In the genomic region with DNA sequence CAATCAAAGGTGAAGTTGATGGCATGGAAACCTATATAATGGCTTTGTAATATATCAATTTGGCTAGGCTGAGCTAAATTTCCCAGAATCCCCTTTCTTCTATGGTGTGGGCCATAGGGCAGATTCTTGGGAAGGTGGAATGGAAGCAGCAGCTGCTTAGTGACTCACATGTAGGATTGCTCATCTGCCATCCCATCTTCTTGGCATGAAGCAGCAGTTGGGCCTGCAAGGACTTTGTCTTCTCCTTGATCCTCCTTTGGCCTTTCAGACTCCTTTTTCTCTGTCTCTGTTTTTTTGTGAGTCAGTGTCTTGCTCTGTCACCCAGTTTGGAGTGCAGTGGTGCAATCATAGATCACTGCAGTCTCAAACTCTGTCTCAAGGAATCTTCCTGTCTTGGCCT, we compare ENCODE assay signal across 23 cellular contexts. TPM values are rescaled to one million over a fixed set of nuclear protein-coding genes. Genes with fewer than 3 reads are reported as not detected.
A peak's percentile ranks its signal among the peaks of the same experiment; 100 is the strongest.
DNase-seq lines count a peak whose midpoint lies in the region; ATAC-seq, FAIRE-seq and TF ChIP-seq lines count a peak whose summit lies in the region.
"Had no signal": no experiment of that assay in that cellular context is flagged by ENCODE, and none has a peak within 500 bp of the region (broad histone marks: within the 10 kb centered on the region; RNA-seq: fewer than 3 reads in every experiment).

No MANE protein-coding gene starts in this region.

- H3K4me2 ChIP-seq in K562 (ENCODE audit: insufficient read depth, low read length) (no peak overlapping the region; the same call in 1 of the 2 replicates), H9 (ENCODE audit: insufficient read depth, insufficient read length, low read length) (no peak overlapping the region)

- no peak overlapping the region for H2BK5ac ChIP-seq in H9 (ENCODE audit: insufficient read length, low read length)

- H2BK15ac ChIP-seq in H9 (ENCODE audit: low read depth, low read length): no peak overlapping the region

- no peak overlapping the region for H2BK120ac ChIP-seq in H9 (ENCODE audit: low read depth, low read length, poor library complexity, severe bottlenecking)

- BruUV-seq in K562 (replicated peaks; lab: Mats Ljungman, UMichigan): no TSS peak

- H3K4ac ChIP-seq in H9 (ENCODE audit: low read depth, low read length): no peak overlapping the region

- H4K20me1 ChIP-seq in K562 (replicated peaks; ENCODE audit: control insufficient read depth, insufficient read depth, low read length) (no peaks in the 10 kb centered on the region), H9 (ENCODE audit: control insufficient read depth, insufficient read depth, insufficient read length) (no peaks in the 10 kb centered on the region)

- H3K23ac ChIP-seq in H9 (ENCODE audit: insufficient read length, low read depth, low read length): no peak overlapping the region

- H3K23me2 ChIP-seq in H9 (ENCODE audit: insufficient read length, low read depth, low read length, poor library complexity, severe bottlenecking): no peaks in the 10 kb centered on the region

- CTCF ChIA-PET in K562 (lab: Yijun Ruan, JAX; ENCODE audit: low intra/inter-chr PET ratio): no interaction called here

- H3K18ac ChIP-seq in H9 (ENCODE audit: insufficient read length, low read depth, low read length): no peak overlapping the region

- H3K27ac ChIP-seq in K562 (ENCODE audit: extremely low read depth, low read depth, low read length) (no peak overlapping the region), Peyer's patch (no peak overlapping the region), H9 (ENCODE audit: insufficient read length, low read depth, low read length) (no peak overlapping the region)
- H3K27ac ChIP-seq: cardiac muscle cell, gastroesophageal sphincter, parathyroid adenoma, SJSA1, thyroid gland had no signal

- H3K4me1 Mint-ChIP-seq in H9: peaks cover 7 to 9% of the 10 kb centered on the region in 2 experiments
- H3K4me1 Mint-ChIP-seq: activated CD4-positive, alpha-beta memory T cell treated with anti-CD3 and anti-CD28 coated beads, Interleukin-2, amount 10 ng/mL, durations not matched to agents 7 days and 5 days; CD4-positive, alpha-beta memory T cell; stimulated activated memory B cell treated with anti-CD40 and anti-IgM and Interleukin-4, amounts not matched to agents 10 μg/mL and 1 μg/mL and 100 μg/mL, for 72 hours had no signal

- TF ChIP-seq RAD21 in K562 (CRISPR knock-in tag; conservative IDR thresholded peaks at IDR 0.05 in 1 of 2, IDR thresholded peaks at IDR 0.05 in 1 of 2): no peak

- H3K9me3 ChIP-seq in K562 (replicated peaks; ENCODE audit: control insufficient read depth, insufficient read depth, low read depth, low read length) (no peaks in the 10 kb centered on the region), Peyer's patch (no peaks in the 10 kb centered on the region), H9 (ENCODE audit: control insufficient read depth, low read depth, low read length) (no peaks in the 10 kb centered on the region)
- H3K9me3 ChIP-seq: gastroesophageal sphincter, SJSA1, thyroid gland had no signal

- H2AK5ac ChIP-seq in H9 (ENCODE audit: insufficient read length, low read length): no peak overlapping the region

- H3K9me3 Mint-ChIP-seq in H9: no peaks in the 10 kb centered on the region; a peak in 1 of 5 replicates
- H3K9me3 Mint-ChIP-seq: activated CD4-positive, alpha-beta memory T cell treated with anti-CD3 and anti-CD28 coated beads, Interleukin-2, amount 10 ng/mL, durations not matched to agents 7 days and 5 days; CD4-positive, alpha-beta memory T cell; natural killer cell treated with Interleukin-12 subunit alpha and Interleukin-12 subunit beta and Interleukin-15 and Interleukin-18, amount 100 ng/mL, for 72 hours; stimulated activated memory B cell treated with anti-CD40 and anti-IgM and Interleukin-4, amounts not matched to agents 10 μg/mL and 1 μg/mL and 100 μg/mL, for 72 hours; WTC11 had no signal

- no peak overlapping the region for H3K56ac ChIP-seq in H9 (ENCODE audit: insufficient read length, low read depth, low read length)

- H3K27ac Mint-ChIP-seq in H9: no peak overlapping the region
- H3K27ac Mint-ChIP-seq: activated CD4-positive, alpha-beta memory T cell treated with anti-CD3 and anti-CD28 coated beads, Interleukin-2, amount 10 ng/mL, durations not matched to agents 7 days and 5 days; CD4-positive, alpha-beta memory T cell; natural killer cell treated with Interleukin-12 subunit alpha and Interleukin-12 subunit beta and Interleukin-15 and Interleukin-18, amount 100 ng/mL, for 72 hours; stimulated activated memory B cell treated with anti-CD40 and anti-IgM and Interleukin-4, amounts not matched to agents 10 μg/mL and 1 μg/mL and 100 μg/mL, for 72 hours; WTC11 had no signal

- H3K4me3 ChIP-seq in K562 (no peak overlapping the region), Peyer's patch (no peak overlapping the region)
- H3K4me3 ChIP-seq: cardiac muscle cell, gastroesophageal sphincter, SJSA1, thyroid gland had no signal

- H3K4me1 ChIP-seq in K562 (replicated peaks in 1 of 2; ENCODE audit: control insufficient read depth in 2 of 2, insufficient read depth in 2 of 2, low read length in 2 of 2) (peaks cover 0 to 12% of the 10 kb centered on the region in 2 experiments; a peak in 2 of 5 replicates), Peyer's patch (no peaks in the 10 kb centered on the region), H9 (ENCODE audit: insufficient read depth, low read length) (no peaks in the 10 kb centered on the region)
- H3K4me1 ChIP-seq: gastroesophageal sphincter, parathyroid adenoma, thyroid gland had no signal

- H3K9me1 ChIP-seq in K562 (ENCODE audit: control insufficient read depth, insufficient read depth, low read length): no peaks in the 10 kb centered on the region

- ATAC-seq in K562: no peak
- no peak for ATAC-seq in Right ventricle myocardium inferior
- ATAC-seq: gastroesophageal sphincter; natural killer cell treated with Interleukin-12 subunit alpha and Interleukin-12 subunit beta and Interleukin-15 and Interleukin-18, amount 100 ng/mL, for 72 hours; sciatic nerve; stimulated activated memory B cell treated with anti-CD40 and anti-IgM and Interleukin-4, amounts not matched to agents 10 μg/mL and 1 μg/mL and 100 μg/mL, for 72 hours; WTC11 had no signal

- H2BK20ac ChIP-seq in H9 (ENCODE audit: low read depth, low read length, poor library complexity, severe bottlenecking): no peak overlapping the region

- no peak for TF ChIP-seq CTCF in K562 (IDR thresholded peaks at IDR 0.05 in 2 of 3, conservative IDR thresholded peaks at IDR 0.05 in 1 of 3; ENCODE audit: insufficient read depth in 2 of 3, low read depth in 1 of 3, low read length in 3 of 3)
- TF ChIP-seq CTCF in Peyer's patch (IDR thresholded peaks at IDR 0.05): no peak
- no peak for TF ChIP-seq CTCF in H9 (conservative IDR thresholded peaks at IDR 0.05)

- peak overlapping the region; percentile 59 for H2AFZ ChIP-seq in K562 (ENCODE audit: low read depth, low read length)
- no peak overlapping the region for H2AFZ ChIP-seq in H9 (ENCODE audit: low read length)
- H2AFZ ChIP-seq: parathyroid adenoma had no signal

- H3K14ac ChIP-seq in H9 (ENCODE audit: insufficient read depth, low read length): no peak overlapping the region

- FAIRE-seq in K562 (lab: Jason Lieb, UNC): no peak

- H3K9ac ChIP-seq in K562 (ENCODE audit: insufficient read depth in 1 of 2, low read depth in 2 of 2, low read length in 2 of 2) (no peak overlapping the region), H9 (ENCODE audit: extremely low read depth, insufficient read length, low read length) (no peak overlapping the region)
- H3K9ac ChIP-seq: parathyroid adenoma had no signal

- no peaks in the 10 kb centered on the region for H3K79me1 ChIP-seq in H9 (ENCODE audit: insufficient read depth, low read depth, low read length, poor library complexity, severe bottlenecking)

- TF ChIP-seq EP300 in K562 (IDR thresholded peaks at IDR 0.05; ENCODE audit: low read length): no peak

- no peaks in the 10 kb centered on the region for H3K36me3 Mint-ChIP-seq in H9 (ENCODE audit: insufficient read depth in 1 of 3, low read depth in 3 of 3)
- H3K36me3 Mint-ChIP-seq: CD4-positive, alpha-beta memory T cell; natural killer cell treated with Interleukin-12 subunit alpha and Interleukin-12 subunit beta and Interleukin-15 and Interleukin-18, amount 100 ng/mL, for 72 hours; stimulated activated memory B cell treated with anti-CD40 and anti-IgM and Interleukin-4, amounts not matched to agents 10 μg/mL and 1 μg/mL and 100 μg/mL, for 72 hours; WTC11 had no signal

- POLR2A ChIA-PET in K562 (lab: Yijun Ruan, JAX): interaction anchor here (1.3 to 2.1 kb wide), 2 partner anchors 8 to 10 kb away, joined by 3 to 8 read pairs; no protein-coding TSS in a partner anchor

- peaks cover 2% of the 10 kb centered on the region; the same call in 1 of the 2 replicates for H3K27me3 Mint-ChIP-seq in H9 (ENCODE audit: low read depth)

- intact Hi-C loops in K562 (cut with micrococcal nuclease): no loop called here
- intact Hi-C loops in Right ventricle myocardium inferior (cut with DNase I): no loop called here

- no peak overlapping the region for H3T11ph ChIP-seq in H9 (ENCODE audit: low read length)

- H3K79me2 ChIP-seq in K562 (ENCODE audit: control insufficient read depth, insufficient read depth, low read length) (no peaks in the 10 kb centered on the region), H9 (ENCODE audit: insufficient read depth, low read length) (no peaks in the 10 kb centered on the region)
- H3K79me2 ChIP-seq: parathyroid adenoma had no signal

- H4K5ac ChIP-seq in H9 (ENCODE audit: insufficient read length, low read depth, low read length): no peak overlapping the region

- H3K4me3 Mint-ChIP-seq in H9: no peak overlapping the region
- H3K4me3 Mint-ChIP-seq: activated CD4-positive, alpha-beta memory T cell treated with anti-CD3 and anti-CD28 coated beads, Interleukin-2, amount 10 ng/mL, durations not matched to agents 7 days and 5 days; CD4-positive, alpha-beta memory T cell; natural killer cell treated with Interleukin-12 subunit alpha and Interleukin-12 subunit beta and Interleukin-15 and Interleukin-18, amount 100 ng/mL, for 72 hours; stimulated activated memory B cell treated with anti-CD40 and anti-IgM and Interleukin-4, amounts not matched to agents 10 μg/mL and 1 μg/mL and 100 μg/mL, for 72 hours; WTC11 had no signal

- no peaks in the 10 kb centered on the region for H3K36me3 ChIP-seq in K562 (ENCODE audit: control insufficient read depth, insufficient read depth, low read length)
- no peaks in the 10 kb centered on the region for H3K36me3 ChIP-seq in Peyer's patch
- H3K36me3 ChIP-seq: cardiac muscle cell, gastroesophageal sphincter, SJSA1, thyroid gland had no signal

- peak; percentile 64 for DNase-seq in AG20443 (ENCODE audit: low spot score)
- peak; percentile 75 for DNase-seq in HT1080 (ENCODE audit: low read depth)
- DNase-seq in K562 (ENCODE audit: extremely low read depth in 1 of 4, low spot score in 3 of 4): no peak
- peak; percentile 5 for DNase-seq in iris pigment epithelial cell (ENCODE audit: low read depth)
- DNase-seq in Right ventricle myocardium inferior (ENCODE audit: missing footprints): no peak
- no peak for DNase-seq in Peyer's patch
- no peak for DNase-seq in NCI-H2029 (lab: John Stamatoyannopoulos, UW)
- DNase-seq in H9: no peak
- DNase-seq: activated CD4-positive, alpha-beta memory T cell treated with anti-CD3 and anti-CD28 coated beads, Interleukin-2, amount 10 ng/mL, durations not matched to agents 7 days and 5 days; activated gamma-delta T cell; activated T-cell treated with anti-CD3 and anti-CD28 coated beads for 4 hours; CD4-positive, alpha-beta memory T cell; dermis blood vessel endothelial cell; NCI-H1694; thyroid gland had no signal

- no peak overlapping the region for H4K91ac ChIP-seq in H9 (ENCODE audit: insufficient read length, low read depth, low read length)

- H3K27me3 ChIP-seq in K562 (ENCODE audit: control insufficient read depth in 2 of 2, insufficient read depth in 2 of 2, low read length in 2 of 2) (no peaks in the 10 kb centered on the region), Peyer's patch (no peaks in the 10 kb centered on the region), H9 (ENCODE audit: insufficient read depth, low read length) (no peaks in the 10 kb centered on the region)
- H3K27me3 ChIP-seq: cardiac muscle cell, gastroesophageal sphincter, SJSA1, thyroid gland had no signal

- in situ Hi-C loops in K562 (cut with MboI): no loop called here

- H2BK12ac ChIP-seq in H9 (ENCODE audit: insufficient read length, low read depth, low read length): no peak overlapping the region

- TF ChIP-seq POLR2A in K562 (conservative IDR thresholded peaks at IDR 0.05): no peak
- no peak for TF ChIP-seq POLR2A in Peyer's patch (IDR thresholded peaks at IDR 0.05)

- H4K8ac ChIP-seq in H9 (replicated peaks; ENCODE audit: insufficient read length, low read depth, low read length): no peak overlapping the region

RNA-seq across cellular contexts. Expression of a gene that starts 52.6 kb away (rescaled TPM):
- 2.4 and 2.6 TPM in 2 replicates for total RNA-seq in HT1080 (2014; rRNA removed; shearing (Covaris generic))
- 3.2 and 4.0 TPM in 2 replicates for polyA plus RNA-seq in HT1080 (2015; cell fraction: cytosol; rRNA removed)
- polyA plus RNA-seq in HT1080 (2015; cell fraction: nucleus; rRNA removed): 5.9 and 10.9 TPM in 2 replicates
- total RNA-seq in K562 (2011; cell fraction: chromatin; rRNA removed; ENCODE audit: low replicate concordance): 3.3 and 28.6 TPM in 2 replicates
- total RNA-seq in K562 (2011; cell fraction: nucleolus; rRNA removed): 1.0 and 1.8 TPM in 2 replicates
- total RNA-seq in K562 (2011; cell fraction: nucleoplasm; rRNA removed): 3.1 and 4.3 TPM in 2 replicates
- total RNA-seq in K562 (2014; rRNA removed): 3.6 and 6.7 TPM in 2 replicates
- total RNA-seq in K562 (2014; rRNA removed; fragmentation: Illumina TruSeq; extraction: Trizol): 8.6 and 9.0 TPM in 2 replicates
- total RNA-seq in K562 (2015; rRNA removed; fragmentation: Illumina TruSeq; extraction: Trizol): 8.0 and 8.4 TPM in 2 replicates
- 5.0 and 6.4 TPM in 2 replicates for total RNA-seq in K562 (2021)
- 4.0 and 6.7 TPM in 2 replicates for polyA plus RNA-seq in K562 (2011; rRNA removed)
- 0.28 and 0.94 TPM in 2 replicates for polyA plus RNA-seq in K562 (2011; cell fraction: cytosol; rRNA removed)
- 2.7 and 3.3 TPM in 2 replicates for polyA plus RNA-seq in K562 (2011; cell fraction: nucleus; rRNA removed)
- 3.7 and 4.1 TPM in 2 replicates for polyA plus RNA-seq in K562 (2012)
- 5.5 and 7.0 TPM in 2 replicates for polyA plus RNA-seq in K562 (2014; fragmentation: Illumina TruSeq; extraction: Trizol)
- polyA plus RNA-seq in K562 (2014; fragmentation: Nextera tagmentation; extraction: Ambion mirVana): 1 to 10 TPM; 3.9 to 4.3 TPM
- 3.7 and 6.4 TPM in 2 replicates for polyA plus RNA-seq in K562 (2014; rRNA removed)
- polyA minus RNA-seq in K562 (2011; rRNA and poly(A)+ RNA removed): 13.8 and 15.1 TPM in 2 replicates
- polyA minus RNA-seq in K562 (2011; cell fraction: cytosol; rRNA and poly(A)+ RNA removed): 1.5 and 4.7 TPM in 2 replicates
- polyA minus RNA-seq in K562 (2011; cell fraction: nucleus; rRNA and poly(A)+ RNA removed): 8.3 and 11.3 TPM in 2 replicates
- 3.9 TPM for total RNA-seq in Right ventricle myocardium inferior
- total RNA-seq in Peyer's patch: 10 to 100 TPM in 1 of 4 donors, 1 to 10 TPM in 3; 6.3 to 45.4 (median 8.7) TPM
- total RNA-seq in H9 (2021): 11.4 and 11.5 TPM in 2 replicates

Comparison
In these comparisons a context has a peak if more than half of its experiments do, and no peak if none do; other contexts are left out.
1. DNase-seq: peak in AG20443 (single experiment), HT1080 (single experiment) and iris pigment epithelial cell (single experiment); none in K562 (0 of 4), Right ventricle myocardium inferior (single experiment), Peyer's patch (0 of 3), NCI-H2029 (single experiment) and H9 (single experiment).